8 cellular contexts compared by ENCODE assay signal in genomic region chr20:49318430-49319203, GRCh38. TPM values are rescaled to one million over a fixed set of nuclear protein-coding genes. Genes with fewer than 3 reads are reported as not detected.
DNase-seq lines count a peak whose midpoint lies in the region; ATAC-seq and TF ChIP-seq lines count a peak whose summit lies in the region.

No MANE protein-coding gene starts in this region.

- no peaks in the 10 kb centered on the region for H3K9me3 ChIP-seq in ascending aorta
- H3K9me3 ChIP-seq in testis, result no peaks in the 10 kb centered on the region

- H3K27me3 ChIP-seq in ascending aorta, result peaks cover 9% of the 10 kb centered on the region
- no peaks in the 10 kb centered on the region for H3K27me3 ChIP-seq in testis
- peaks cover 81% of the 10 kb centered on the region for H3K27me3 ChIP-seq in foreskin keratinocyte

- H3K4me3 ChIP-seq in ascending aorta, result peak overlapping the region; percentile 32 to 59
- peak overlapping the region; percentile 18 to 36 for H3K4me3 ChIP-seq in testis

- ATAC-seq in foreskin keratinocyte (no peak), GM19463 (IDR thresholded peaks at IDR 0.05; ENCODE audit: unreplicated experiment) (no peak)

- intact Hi-C loops in ascending aorta (cut with DNase I), result no loop called here
- intact Hi-C loops in testis (cut with DNase I; ENCODE audit: low total_unique reads), result no loop called here

- TF ChIP-seq CTCF in ascending aorta (IDR thresholded peaks at IDR 0.05), result no peak
- TF ChIP-seq CTCF in testis (IDR thresholded peaks at IDR 0.05), result no peak
- no peak for TF ChIP-seq CTCF in foreskin keratinocyte (conservative IDR thresholded peaks at IDR 0.05)

- no peaks in the 10 kb centered on the region for H3K36me3 ChIP-seq in ascending aorta
- H3K36me3 ChIP-seq in testis (ENCODE audit: low read depth, missing control alignments), result no peaks in the 10 kb centered on the region

- no peak for TF ChIP-seq POLR2A in testis (IDR thresholded peaks at IDR 0.05)

- WGBS in testis, 2 donors, result 0% methylated on average over 35 to 62 of the region's 70 CpGs

- DNase-seq in NCI-H146 (lab: John Stamatoyannopoulos, UW), result peak; percentile 34
- DNase-seq in NCI-H146 treated with DMSO at 0.1 percent for 48 hours (lab: John Stamatoyannopoulos, UW; ENCODE audit: unreplicated experiment), result no peak
- no peak for DNase-seq in ascending aorta (ENCODE audit: low spot score in 2 of 2)
- peak; percentile 38 for DNase-seq in left kidney (ENCODE audit: low read depth, low spot score)
- no peak for DNase-seq in testis
- DNase-seq in foreskin keratinocyte, result no peak
- no peak for DNase-seq in UCSD-AML1 (lab: John Stamatoyannopoulos, UW; ENCODE audit: unreplicated experiment)

- H3K27ac ChIP-seq in ascending aorta, result no peak overlapping the region
- no peak overlapping the region for H3K27ac ChIP-seq in testis
- no peak overlapping the region for H3K27ac ChIP-seq in foreskin keratinocyte

- H3K4me1 ChIP-seq in ascending aorta (peaks cover 12 to 13% of the 10 kb centered on the region in 2 donors), testis (peaks cover 6% of the 10 kb centered on the region), foreskin keratinocyte (no peaks in the 10 kb centered on the region)

RNA-seq across cellular contexts. Expression of gene ZNFX1, which starts 40.8 kb away (rescaled TPM):
- total RNA-seq in ascending aorta, result 49.1 TPM
- total RNA-seq in testis, result 10 to 100 TPM; 31.6 to 37.2 TPM
- polyA plus RNA-seq in testis (ENCODE audit: insufficient read depth, low read depth, low replicate concordance), result 39.9 TPM
- 34.0 and 42.6 TPM in 2 replicates for total RNA-seq in foreskin keratinocyte
- polyA plus RNA-seq in foreskin keratinocyte, result 8.4 and 9.1 TPM in 2 replicates

Comparison
In these comparisons a context has a peak if more than half of its experiments do, and no peak if none do; other contexts are left out.
1. DNase-seq: peak in NCI-H146 (single experiment) and left kidney (single experiment); none in NCI-H146 treated with DMSO at 0.1 percent for 48 hours (single experiment), ascending aorta (0 of 2), testis (single experiment), foreskin keratinocyte (0 of 2) and UCSD-AML1 (single experiment).